8 cellular contexts compared by ENCODE assay signal in the genomic region with DNA sequence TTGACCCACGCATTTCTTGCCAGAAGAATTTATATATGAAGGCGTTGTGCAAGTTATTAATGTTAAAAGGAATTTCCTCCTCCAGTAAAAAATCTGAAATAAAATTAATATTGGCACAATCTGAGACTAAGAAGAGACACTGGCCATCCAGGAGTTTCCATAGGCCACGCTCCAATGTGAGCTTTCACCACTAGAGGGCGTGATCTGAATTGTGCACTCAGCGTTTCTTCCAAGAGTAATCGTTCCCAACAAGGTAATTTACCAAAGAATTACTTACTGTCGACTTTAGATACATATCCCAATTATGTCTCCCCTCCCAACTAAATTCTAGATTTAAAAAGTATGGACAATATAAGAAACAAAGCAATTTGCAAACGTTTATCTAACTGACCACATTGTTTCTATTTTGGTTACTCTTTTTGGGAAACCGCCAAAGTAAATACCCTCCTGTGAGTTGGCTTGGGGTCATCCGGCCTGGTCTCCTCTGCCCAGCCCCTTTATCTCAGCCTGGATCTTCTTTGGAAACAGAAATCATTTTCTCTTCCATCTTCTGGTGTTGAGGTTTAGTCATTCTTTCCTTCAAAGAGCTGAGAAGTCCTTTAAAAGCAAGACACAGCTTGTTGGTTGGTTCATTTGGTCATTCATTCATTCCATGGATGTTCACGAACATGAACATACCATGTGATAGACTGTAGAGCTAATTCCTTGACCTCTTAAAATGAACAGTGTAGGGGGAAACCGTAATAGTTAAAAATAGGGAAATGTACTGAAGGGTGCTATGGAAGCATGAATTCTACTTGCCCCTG. TPM values are rescaled to one million over a fixed set of nuclear protein-coding genes. Genes with fewer than 3 reads are reported as not detected.
DNase-seq lines count a peak whose midpoint lies in the region; ATAC-seq and TF ChIP-seq lines count a peak whose summit lies in the region.

No MANE protein-coding gene starts in this region.

- 51% methylated on average over 12 of the region's 12 CpGs for WGBS in esophagus muscularis mucosa

- H3K9ac ChIP-seq in neural cell (ENCODE audit: low read length): no peak overlapping the region

- peaks cover 2% of the 10 kb centered on the region for H3K36me3 Mint-ChIP-seq in activated CD4-positive, alpha-beta memory T cell treated with anti-CD3 and anti-CD28 coated beads for 36 hours

- no peak overlapping the region for H3K27ac Mint-ChIP-seq in activated CD4-positive, alpha-beta memory T cell treated with anti-CD3 and anti-CD28 coated beads for 36 hours

- H3K9me2 ChIP-seq in neural cell (ENCODE audit: insufficient read depth, low read length): no peaks in the 10 kb centered on the region

- H3K9me3 Mint-ChIP-seq in activated CD4-positive, alpha-beta memory T cell treated with anti-CD3 and anti-CD28 coated beads for 36 hours: no peaks in the 10 kb centered on the region

- POLR2A ChIA-PET in activated CD4-positive, alpha-beta memory T cell treated with anti-CD3 and anti-CD28 coated beads for 36 hours (lab: Charles Lee): interaction anchor here (0.7 kb wide), 1 partner anchor 426 kb away, joined by 3 read pairs; no protein-coding TSS in a partner anchor

- H3K4me1 Mint-ChIP-seq in activated CD4-positive, alpha-beta memory T cell treated with anti-CD3 and anti-CD28 coated beads for 36 hours (ENCODE audit: low read depth): peaks cover 8% of the 10 kb centered on the region

- TF ChIP-seq EP300 in esophagus muscularis mucosa (IDR thresholded peaks at IDR 0.05): no peak
- no peak for TF ChIP-seq EP300 in neural cell (conservative IDR thresholded peaks at IDR 0.05; ENCODE audit: poor library complexity, severe bottlenecking)

- TF ChIP-seq POLR2A in esophagus muscularis mucosa (IDR thresholded peaks at IDR 0.05; ENCODE audit: low read depth): no peak
- no peak for TF ChIP-seq POLR2A in uterus (IDR thresholded peaks at IDR 0.05)

- TF ChIP-seq CTCF in esophagus muscularis mucosa (IDR thresholded peaks at IDR 0.05) (peak; percentile 73 to 86 (median 74)), neural cell (IDR thresholded peaks at IDR 0.05; ENCODE audit: poor library complexity, severe bottlenecking) (peak; percentile 62), uterus (IDR thresholded peaks at IDR 0.05) (peak; percentile 44 to 63 (median 58))

- H3K79me2 ChIP-seq in neural cell (replicated peaks; ENCODE audit: insufficient read depth, low read length): no peaks in the 10 kb centered on the region

- CTCF ChIA-PET in activated CD4-positive, alpha-beta memory T cell treated with anti-CD3 and anti-CD28 coated beads for 36 hours (lab: Charles Lee): interaction anchor here (0.6 to 4.2 kb wide), 30 partner anchors 11 to 1820 kb away, joined by 3 to 44 read pairs (median 4); a partner anchor contains a TSS

- peaks cover 0 to 10% (median 2%) of the 10 kb centered on the region in 4 donors for H3K4me1 ChIP-seq in esophagus muscularis mucosa
- peaks cover 0 to 8% of the 10 kb centered on the region in 2 donors for H3K4me1 ChIP-seq in uterus

- DNase-seq in A172 (ENCODE audit: low spot score) (peak; percentile 51), GDM1 (lab: John Stamatoyannopoulos, UW) (peak; percentile 17), NCI-H2107 treated with DMSO at 0.1 percent for 48 hours (lab: John Stamatoyannopoulos, UW; ENCODE audit: unreplicated experiment) (peak; percentile 14), esophagus muscularis mucosa (ENCODE audit: extremely low spot score) (peak; percentile 90), uterus (peak in 1 of 2 donors; percentile 36)
- peak; percentile 52 for DNase-seq in activated CD4-positive, alpha-beta memory T cell treated with anti-CD3 and anti-CD28 coated beads for 36 hours

- H3K4me3 ChIP-seq in esophagus muscularis mucosa (no peak overlapping the region), neural cell (ENCODE audit: low read length) (no peak overlapping the region), uterus (no peak overlapping the region)

- ATAC-seq in HG02970 (IDR thresholded peaks at IDR 0.05; ENCODE audit: low FRiP score, unreplicated experiment): no peak

- H2AFZ ChIP-seq in neural cell (ENCODE audit: low read depth, low read length): no peak overlapping the region

- H3K4me3 Mint-ChIP-seq in activated CD4-positive, alpha-beta memory T cell treated with anti-CD3 and anti-CD28 coated beads for 36 hours: no peak overlapping the region

- no peak overlapping the region for H3K4me2 ChIP-seq in neural cell (ENCODE audit: low read length)

- TF ChIP-seq RAD21 in neural cell (conservative IDR thresholded peaks at IDR 0.05): peak; percentile 29

- H3F3A ChIP-seq in neural cell (ENCODE audit: insufficient read depth, low read length, poor library complexity, severe bottlenecking): no peaks in the 10 kb centered on the region

- H3K27ac ChIP-seq in esophagus muscularis mucosa (replicated peaks in 1 of 4): no peak overlapping the region
- H3K27ac ChIP-seq in neural cell (ENCODE audit: low read length): no peak overlapping the region
- no peak overlapping the region for H3K27ac ChIP-seq in uterus

- H3K27me3 ChIP-seq in esophagus muscularis mucosa (no peaks in the 10 kb centered on the region), neural cell (ENCODE audit: insufficient read depth, low read depth, low read length) (no peaks in the 10 kb centered on the region), uterus (no peaks in the 10 kb centered on the region)

- H3K9me3 ChIP-seq in esophagus muscularis mucosa: no peaks in the 10 kb centered on the region
- no peaks in the 10 kb centered on the region for H3K9me3 ChIP-seq in neural cell (ENCODE audit: low read length)
- H3K9me3 ChIP-seq in uterus: no peaks in the 10 kb centered on the region

- H3K36me3 ChIP-seq in esophagus muscularis mucosa (no peaks in the 10 kb centered on the region), neural cell (ENCODE audit: insufficient read depth, low read length) (no peaks in the 10 kb centered on the region), uterus (no peaks in the 10 kb centered on the region)

- H4K20me1 ChIP-seq in neural cell (ENCODE audit: insufficient read depth): no peaks in the 10 kb centered on the region

- no peaks in the 10 kb centered on the region for H3K27me3 Mint-ChIP-seq in activated CD4-positive, alpha-beta memory T cell treated with anti-CD3 and anti-CD28 coated beads for 36 hours

- intact Hi-C loops in activated CD4-positive, alpha-beta memory T cell treated with anti-CD3 and anti-CD28 coated beads for 36 hours (cut with micrococcal nuclease): loop anchor here (1.0 kb wide), 1 partner anchor 129 kb away; no protein-coding TSS in a partner anchor
- intact Hi-C loops in esophagus muscularis mucosa (cut with DNase I) (loop anchor here (5.0 kb wide), 1 partner anchor 65 kb away; no protein-coding TSS in a partner anchor), uterus (cut with DNase I; ENCODE audit: low total_unique reads) (no loop called here)

TF ChIP-seq in neural cell, 6 proteins besides CTCF, POLR2A, EP300 and RAD21:
- TF ChIP-seq TAF1 (IDR thresholded peaks at IDR 0.05; ENCODE audit: low read depth) (no peak), SMC3 (conservative IDR thresholded peaks at IDR 0.05; ENCODE audit: poor library complexity) (peak; percentile 37)

RNA-seq across cellular contexts. Expression of a gene that starts 26.2 kb away (rescaled TPM):
- total RNA-seq in A172 (2014; rRNA removed; shearing (Covaris generic)): 114 and 151 TPM in 2 replicates
- total RNA-seq in activated CD4-positive, alpha-beta memory T cell treated with anti-CD3 and anti-CD28 coated beads for 36 hours: 10 to 100 TPM; 84.1 to 86.5 TPM
- total RNA-seq in esophagus muscularis mucosa: 100 to 1,000 TPM; 133 to 799 (median 379) TPM
- polyA plus RNA-seq in neural cell: 204 and 391 TPM in 2 replicates
- 396 and 435 TPM in 2 replicates for polyA minus RNA-seq in neural cell
- total RNA-seq in uterus: 1,000 to 10,000 TPM in 2 of 4 donors, 100 to 1,000 TPM in 1, 10 to 100 TPM in 1; 95.2 to 1,545 (median 900) TPM
